In the genomic region with DNA sequence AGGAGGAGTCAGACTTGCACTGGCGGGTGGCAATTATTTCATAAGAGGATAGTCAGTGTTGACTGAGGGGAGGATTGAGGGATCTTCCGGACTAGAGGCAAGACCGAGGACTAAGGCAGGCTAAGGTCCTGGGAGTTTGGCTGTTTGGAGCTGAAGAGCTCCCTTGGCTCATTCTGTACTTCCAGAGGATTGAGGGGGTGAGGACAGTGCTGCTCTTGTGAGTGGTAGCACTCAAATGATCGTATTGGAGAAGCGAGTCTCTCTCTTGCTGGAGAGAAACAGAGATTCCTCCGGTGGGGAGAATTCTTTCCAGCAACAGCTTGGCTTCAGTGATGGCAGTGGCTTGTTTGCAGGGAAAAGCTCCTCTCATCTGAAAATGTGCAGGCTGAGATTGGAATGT, we compare ENCODE assay signal across 3 cellular contexts.
TF ChIP-seq lines count a peak whose summit lies in the region.

No MANE protein-coding gene starts in this region.

TF ChIP-seq in HepG2, 621 proteins besides CTCF, POLR2A, EP300 and RAD21:
- TF ChIP-seq KLF12 (CRISPR knock-in tag; IDR thresholded peaks at IDR 0.05; ENCODE audit: borderline replicate concordance) (no peak), SOX13 (IDR thresholded peaks at IDR 0.05) (no peak), SOX13 (CRISPR knock-in tag; conservative IDR thresholded peaks at IDR 0.05 in 1 of 2, IDR thresholded peaks at IDR 0.05 in 1 of 2) (no peak), ZNF10 (CRISPR knock-in tag; IDR thresholded peaks at IDR 0.05; ENCODE audit: borderline replicate concordance, low read depth) (no peak), CHD2 (IDR thresholded peaks at IDR 0.05; ENCODE audit: low read depth, low read length) (no peak), FOXM1 (CRISPR knock-in tag; IDR thresholded peaks at IDR 0.05) (no peak), BRCA1 (CRISPR knock-in tag; IDR thresholded peaks at IDR 0.05) (no peak), ZNF282 (IDR thresholded peaks at IDR 0.05; ENCODE audit: partially characterized antibody) (no peak), CBX5 (CRISPR knock-in tag; IDR thresholded peaks at IDR 0.05; ENCODE audit: borderline replicate concordance) (no peak), HDAC6 (IDR thresholded peaks at IDR 0.05; ENCODE audit: low read depth, low read length) (no peak), ELF3 (CRISPR knock-in tag; IDR thresholded peaks at IDR 0.05) (no peak)
- TF ChIP-seq, protein P1, sequence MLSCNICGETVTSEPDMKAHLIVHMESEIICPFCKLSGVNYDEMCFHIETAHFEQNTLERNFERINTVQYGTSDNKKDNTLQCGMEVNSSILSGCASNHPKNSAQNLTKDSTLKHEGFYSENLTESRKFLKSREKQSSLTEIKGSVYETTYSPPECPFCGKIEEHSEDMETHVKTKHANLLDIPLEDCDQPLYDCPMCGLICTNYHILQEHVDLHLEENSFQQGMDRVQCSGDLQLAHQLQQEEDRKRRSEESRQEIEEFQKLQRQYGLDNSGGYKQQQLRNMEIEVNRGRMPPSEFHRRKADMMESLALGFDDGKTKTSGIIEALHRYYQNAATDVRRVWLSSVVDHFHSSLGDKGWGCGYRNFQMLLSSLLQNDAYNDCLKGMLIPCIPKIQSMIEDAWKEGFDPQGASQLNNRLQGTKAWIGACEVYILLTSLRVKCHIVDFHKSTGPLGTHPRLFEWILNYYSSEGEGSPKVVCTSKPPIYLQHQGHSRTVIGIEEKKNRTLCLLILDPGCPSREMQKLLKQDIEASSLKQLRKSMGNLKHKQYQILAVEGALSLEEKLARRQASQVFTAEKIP (CRISPR knock-in tag; IDR thresholded peaks at IDR 0.05; ENCODE audit: borderline replicate concordance), result no peak
- TF ChIP-seq, protein P2, sequence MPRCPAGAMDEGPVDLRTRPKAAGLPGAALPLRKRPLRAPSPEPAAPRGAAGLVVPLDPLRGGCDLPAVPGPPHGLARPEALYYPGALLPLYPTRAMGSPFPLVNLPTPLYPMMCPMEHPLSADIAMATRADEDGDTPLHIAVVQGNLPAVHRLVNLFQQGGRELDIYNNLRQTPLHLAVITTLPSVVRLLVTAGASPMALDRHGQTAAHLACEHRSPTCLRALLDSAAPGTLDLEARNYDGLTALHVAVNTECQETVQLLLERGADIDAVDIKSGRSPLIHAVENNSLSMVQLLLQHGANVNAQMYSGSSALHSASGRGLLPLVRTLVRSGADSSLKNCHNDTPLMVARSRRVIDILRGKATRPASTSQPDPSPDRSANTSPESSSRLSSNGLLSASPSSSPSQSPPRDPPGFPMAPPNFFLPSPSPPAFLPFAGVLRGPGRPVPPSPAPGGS (CRISPR knock-in tag; IDR thresholded peaks at IDR 0.05), result no peak
- TF ChIP-seq, protein P3, sequence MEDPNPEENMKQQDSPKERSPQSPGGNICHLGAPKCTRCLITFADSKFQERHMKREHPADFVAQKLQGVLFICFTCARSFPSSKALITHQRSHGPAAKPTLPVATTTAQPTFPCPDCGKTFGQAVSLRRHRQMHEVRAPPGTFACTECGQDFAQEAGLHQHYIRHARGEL (CRISPR knock-in tag; IDR thresholded peaks at IDR 0.05), result no peak

TF ChIP-seq in IMR-90, 13 proteins besides CTCF, POLR2A, EP300 and RAD21:
- TF ChIP-seq BHLHE40 (IDR thresholded peaks at IDR 0.05; ENCODE audit: low read depth, low read length) (no peak), MAZ (IDR thresholded peaks at IDR 0.05; ENCODE audit: borderline replicate concordance, low read depth, low read length) (no peak), MXI1 (IDR thresholded peaks at IDR 0.05; ENCODE audit: borderline replicate concordance, low read depth, low read length) (no peak)

TF ChIP-seq in H1, 55 proteins besides CTCF, POLR2A, EP300 and RAD21:
- no peak for TF ChIP-seq RNF2 (IDR thresholded peaks at IDR 0.05; ENCODE audit: borderline replicate concordance, low read depth, low read length, missing control alignments, poor library complexity, severe bottlenecking)
- no peak for TF ChIP-seq TCF12 (IDR thresholded peaks at IDR 0.05; ENCODE audit: low read depth, low read length)
- no peak for TF ChIP-seq KDM1A (IDR thresholded peaks at IDR 0.05; ENCODE audit: borderline replicate concordance, low read length)
- TF ChIP-seq SIN3A (conservative IDR thresholded peaks at IDR 0.05 in 1 of 2, IDR thresholded peaks at IDR 0.05 in 1 of 2; ENCODE audit: low read depth in 1 of 2, low read length in 2 of 2), result no peak
- TF ChIP-seq JUN (IDR thresholded peaks at IDR 0.05; ENCODE audit: low read depth, low read length), result no peak
